Comparison of ENCODE assay signal across 17 cellular contexts in the genomic region with DNA sequence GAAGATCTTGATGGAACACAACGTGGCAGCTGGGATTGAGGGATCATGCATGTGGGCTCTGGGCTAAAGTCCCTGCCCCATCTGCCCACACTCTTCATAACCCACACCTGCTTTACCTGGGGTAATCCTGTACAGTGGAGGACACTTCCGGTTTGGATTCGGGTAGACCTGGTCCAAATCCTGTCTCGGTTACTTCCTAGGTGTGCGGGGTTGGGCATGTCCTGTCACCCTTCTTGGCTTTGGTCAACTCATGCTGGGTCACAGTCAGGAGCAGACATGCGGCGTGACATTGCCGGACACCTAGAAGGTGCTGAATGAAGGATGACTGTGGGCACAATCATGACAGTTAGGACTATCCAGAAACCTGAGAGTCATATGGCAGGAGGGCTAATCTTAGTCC. TPM values are rescaled to one million over a fixed set of nuclear protein-coding genes. Genes with fewer than 3 reads are reported as not detected.
DNase-seq lines count a peak whose midpoint lies in the region; ATAC-seq and FAIRE-seq lines count a peak whose summit lies in the region.
"Had no signal": no experiment of that assay in that cellular context is flagged by ENCODE, and none has a peak within 500 bp of the region (broad histone marks: within the 10 kb centered on the region; RNA-seq: fewer than 3 reads in every experiment).

No MANE protein-coding gene starts in this region.

- ATAC-seq in Right ventricle myocardium inferior (no peak), left ventricle myocardium superior (no peak), GM19351 (IDR thresholded peaks at IDR 0.05; ENCODE audit: unreplicated experiment) (no peak)
- ATAC-seq: CD8-positive, alpha-beta T cell had no signal

- intact Hi-C loops in Right ventricle myocardium inferior (cut with DNase I): loop anchor here (2.0 to 10.0 kb wide), 3 partner anchors 94 to 414 kb away; no protein-coding TSS in a partner anchor
- intact Hi-C loops in left ventricle myocardium superior (cut with micrococcal nuclease): no loop called here

- DNase-seq in Right ventricle myocardium inferior (ENCODE audit: missing footprints) (peak; percentile 54), left ventricle myocardium superior (no peak), islet precursor cell (peak; percentile 27), urothelium cell line (ENCODE audit: low spot score) (no peak)
- DNase-seq: Caco-2; Calu3; CD4-positive, alpha-beta T cell; CD8-positive, alpha-beta T cell; DMS79 treated with DMSO at 0.1 percent for 48 hours; GF-D8 had no signal

- FAIRE-seq in urothelium cell line (lab: Jason Lieb, UNC): no peak
- FAIRE-seq: A549, D721Med, G401.6, GM12891, GM19239 had no signal

RNA-seq across cellular contexts. Expression of gene WSCD2, which starts 30.7 kb away (rescaled TPM):
- 0.73 TPM for total RNA-seq in Right ventricle myocardium inferior
- 0.45 TPM for total RNA-seq in left ventricle myocardium superior
- total RNA-seq: A172; Caco-2; Calu3; CD4-positive, alpha-beta T cell; CD8-positive, alpha-beta T cell had no signal

Comparison
In these comparisons a context has a peak if more than half of its experiments do, and no peak if none do; other contexts are left out.
1. DNase-seq: peak in Right ventricle myocardium inferior (single experiment) and islet precursor cell (single experiment); none in left ventricle myocardium superior (single experiment) and urothelium cell line (single experiment).